ENCODE assay signal across 18 cellular contexts in the genomic region with DNA sequence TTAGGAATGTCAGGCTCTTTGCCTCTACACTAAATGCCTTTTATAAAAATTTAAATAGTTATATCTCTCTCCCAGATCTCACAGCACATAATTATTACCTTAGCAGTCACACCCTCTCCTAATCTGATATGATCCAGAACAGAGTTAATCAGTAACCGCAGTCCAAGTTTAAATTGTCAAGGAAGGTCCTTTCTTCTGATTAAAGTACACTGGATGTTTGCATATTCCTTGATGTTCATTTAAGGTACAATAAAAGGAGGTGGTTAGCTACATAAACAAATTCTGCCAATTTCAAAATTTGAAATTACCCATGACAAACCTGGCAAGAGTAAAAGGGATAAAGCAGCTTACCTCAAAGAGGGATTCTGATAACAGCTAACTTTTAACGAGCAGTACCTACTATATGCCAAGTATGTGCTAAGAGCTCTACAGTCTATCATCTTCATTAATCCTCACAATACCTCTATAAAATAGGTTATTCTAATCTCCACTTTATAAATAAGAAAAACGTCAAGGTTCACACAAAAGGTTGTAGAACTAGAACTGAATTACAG. TPM values are rescaled to one million over a fixed set of nuclear protein-coding genes. Genes with fewer than 3 reads are reported as not detected.
DNase-seq lines count a peak whose midpoint lies in the region; ATAC-seq, FAIRE-seq and TF ChIP-seq lines count a peak whose summit lies in the region.
"Had no signal": no experiment of that assay in that cellular context is flagged by ENCODE, and none has a peak within 500 bp of the region (broad histone marks: within the 10 kb centered on the region; RNA-seq: fewer than 3 reads in every experiment).

No MANE protein-coding gene starts in this region.

- no peaks in the 10 kb centered on the region for H3K9me1 ChIP-seq in keratinocyte (ENCODE audit: control insufficient read depth, extremely low read depth, insufficient read depth, low read length)

- WGBS in GM23248 (ENCODE audit: low coverage in 1 of 2, low lambda C conversion rate in 2 of 2, missing lambda C conversion rate in 2 of 2), 2 experiments: 79 to 83% methylated on average over 3 of the region's 3 CpGs

- H3K4me3 ChIP-seq in GM23248 (no peak overlapping the region), keratinocyte (ENCODE audit: control insufficient read depth in 2 of 3, extremely low read depth in 1 of 3, insufficient read depth in 2 of 3, low read depth in 1 of 3, low read length in 3 of 3) (peak overlapping the region in 1 of 3 experiments; percentile 17)
- H3K4me3 ChIP-seq: vagina had no signal

- H3K27ac ChIP-seq in GM23248 (no peak overlapping the region), keratinocyte (ENCODE audit: control insufficient read depth, insufficient read depth, low read length) (no peak overlapping the region)
- H3K27ac ChIP-seq: vagina, WERI-Rb-1 had no signal

- FAIRE-seq in keratinocyte (lab: Jason Lieb, UNC): no peak

- H3K79me2 ChIP-seq in GM23248 (ENCODE audit: insufficient read depth) (peaks cover 83% of the 10 kb centered on the region), keratinocyte (ENCODE audit: control insufficient read depth, insufficient read depth, low read length) (peaks cover 83% of the 10 kb centered on the region)

- H3K9ac ChIP-seq in GM23248 (no peak overlapping the region), keratinocyte (ENCODE audit: control insufficient read depth, extremely low read depth, insufficient read depth, low read length) (no peak overlapping the region)

- no peak overlapping the region for H2AFZ ChIP-seq in GM23248
- no peak overlapping the region for H2AFZ ChIP-seq in keratinocyte (ENCODE audit: control insufficient read depth, low read length)

- H3K9me3 ChIP-seq in GM23248 (ENCODE audit: low read depth): no peaks in the 10 kb centered on the region
- no peaks in the 10 kb centered on the region for H3K9me3 ChIP-seq in keratinocyte (ENCODE audit: control insufficient read depth, low read depth, low read length)
- H3K9me3 ChIP-seq: vagina had no signal

- in situ Hi-C loops in GM23248 (cut with MboI): loop anchor here (25.0 kb wide), 1 partner anchor 1021 kb away; no protein-coding TSS in a partner anchor

- peaks cover 18% of the 10 kb centered on the region for H3F3A ChIP-seq in GM23248 (ENCODE audit: insufficient read depth)

- H3K27me3 ChIP-seq in GM23248 (replicated peaks; ENCODE audit: insufficient read depth): no peaks in the 10 kb centered on the region
- H3K27me3 ChIP-seq in keratinocyte (ENCODE audit: control insufficient read depth, extremely low read depth, insufficient read depth, low read length): no peaks in the 10 kb centered on the region
- H3K27me3 ChIP-seq: vagina had no signal

- H3K9me2 ChIP-seq in GM23248 (ENCODE audit: insufficient read depth): no peaks in the 10 kb centered on the region

- H4K20me1 ChIP-seq in GM23248 (ENCODE audit: insufficient read depth): no peaks in the 10 kb centered on the region
- peaks cover 4% of the 10 kb centered on the region for H4K20me1 ChIP-seq in keratinocyte (ENCODE audit: control insufficient read depth, extremely low read depth, insufficient read depth, low read length)

- dilution Hi-C loops in keratinocyte (cut with MboI; ENCODE audit: extremely low pct_ligation_motif_present, low sequenced_read_pairs): no loop called here

- DNase-seq in GM23248 (no peak), NCI-H526 treated with DMSO at 0.1 percent for 48 hours (lab: John Stamatoyannopoulos, UW) (peak; percentile 45), keratinocyte (ENCODE audit: low read depth, low spot score) (no peak), renal cortical epithelial cell (ENCODE audit: low read depth) (peak; percentile 43), NCI-H2196 (lab: John Stamatoyannopoulos, UW; ENCODE audit: unreplicated experiment) (no peak)
- DNase-seq: activated CD4-positive, alpha-beta T cell treated with anti-CD3 and anti-CD28 coated beads, Interleukin-2, amount 50 U/mL, for 4 hours; activated naive CD4-positive, alpha-beta T cell treated with anti-CD3 and anti-CD28 coated beads for 36 hours; activated T-cell treated with anti-CD3 and anti-CD28 coated beads, Interleukin-2, amount 50 U/mL, for 1 hour; aorta; hypothalamus; stimulated activated CD4-positive, alpha-beta T cell treated with anti-CD3 and anti-CD28 coated beads, Interleukin-4, amount 100 ng/mL, for 1 hour; substantia nigra; T-helper 1 cell; WERI-Rb-1 had no signal

- H3K4me2 ChIP-seq in GM23248 (ENCODE audit: unreplicated experiment) (peak overlapping the region; percentile 15), keratinocyte (ENCODE audit: control insufficient read depth, extremely low read depth, insufficient read depth, low read depth, low read length) (peak overlapping the region; percentile 54)

- no peak for TF ChIP-seq CTCF in keratinocyte (optimal IDR thresholded peaks at IDR 0.05 in 1 of 3, IDR thresholded peaks at IDR 0.05 in 1 of 3, conservative IDR thresholded peaks at IDR 0.05 in 1 of 3; ENCODE audit: extremely low read depth in 1 of 3, insufficient read depth in 2 of 3, low read length in 3 of 3)

- H3K4me1 ChIP-seq in GM23248 (ENCODE audit: insufficient read depth) (peaks cover 67% of the 10 kb centered on the region), keratinocyte (ENCODE audit: control insufficient read depth, extremely low read depth, insufficient read depth, low read length) (peaks cover 29% of the 10 kb centered on the region)

- H3K36me3 ChIP-seq in GM23248 (ENCODE audit: low read depth) (no peaks in the 10 kb centered on the region), keratinocyte (ENCODE audit: control insufficient read depth in 2 of 2, extremely low read depth in 1 of 2, insufficient read depth in 2 of 2, low read length in 2 of 2) (no peaks in the 10 kb centered on the region)
- H3K36me3 ChIP-seq: vagina, WERI-Rb-1 had no signal

- ATAC-seq in GM18907 (IDR thresholded peaks at IDR 0.05; ENCODE audit: unreplicated experiment) (no peak), HG03175 (IDR thresholded peaks at IDR 0.05; ENCODE audit: unreplicated experiment) (no peak)
- ATAC-seq: Right ventricle myocardium inferior had no signal

RNA-seq across cellular contexts. Expression of gene GOLIM4, which starts 4.3 kb away (rescaled TPM):
- 57.0 and 66.8 TPM in 2 replicates for total RNA-seq in GM23248 (2014; rRNA removed; shearing (Covaris generic))
- polyA plus RNA-seq in GM23248 (2016; fragmentation: Nextera tagmentation; extraction: Ambion mirVana) (84.4 TPM in 2 replicates), keratinocyte (6.5 to 24.8 TPM (median 13.4 TPM) in 3 replicates)
- polyA plus RNA-seq in keratinocyte (2011; ENCODE audit: low read depth): 45.2 TPM
- 8.8 and 9.4 TPM in 2 replicates for polyA plus RNA-seq in keratinocyte (2011; cell fraction: cytosol; rRNA removed)
- 23.1 and 28.8 TPM in 2 replicates for polyA plus RNA-seq in keratinocyte (2011; cell fraction: nucleus; rRNA removed)
- 6.8 and 26.7 TPM in 2 replicates for polyA plus RNA-seq in keratinocyte (2012; ENCODE audit: low replicate concordance)
- polyA minus RNA-seq in keratinocyte: 7.5 to 17.7 TPM (median 14.8 TPM) in 3 replicates
- polyA minus RNA-seq in keratinocyte (2011; cell fraction: cytosol; rRNA and poly(A)+ RNA removed): 13.2 TPM
- polyA minus RNA-seq in keratinocyte (2011; cell fraction: nucleus; rRNA and poly(A)+ RNA removed): 13.8 and 27.1 TPM in 2 replicates
- total RNA-seq in renal cortical epithelial cell: 19.3 and 32.8 TPM in 2 replicates

Comparison
In these comparisons a context has a peak if more than half of its experiments do, and no peak if none do; other contexts are left out.
1. DNase-seq: peak in NCI-H526 treated with DMSO at 0.1 percent for 48 hours (single experiment) and renal cortical epithelial cell (single experiment); none in GM23248 (single experiment), keratinocyte (single experiment) and NCI-H2196 (single experiment).